23 cellular contexts compared by ENCODE assay signal in the genomic region with DNA sequence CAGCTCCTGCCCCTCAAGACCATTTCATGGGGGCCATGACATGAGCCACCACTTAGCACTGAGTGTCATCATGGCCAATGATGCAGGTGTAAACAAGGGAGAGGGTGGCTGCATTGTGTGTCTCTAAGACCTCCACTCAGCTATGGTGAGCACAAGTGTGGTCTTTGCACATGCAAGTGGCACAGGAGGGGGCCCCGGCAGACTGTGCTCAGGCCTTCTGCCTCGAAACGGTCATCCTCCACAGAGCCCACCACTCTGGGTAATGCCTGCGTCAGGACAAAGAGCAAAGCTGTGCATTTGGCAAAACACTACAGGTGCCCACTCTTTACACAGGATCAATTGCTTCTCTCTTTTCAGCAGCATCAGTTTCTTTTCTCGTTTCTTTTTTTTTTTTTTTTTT.
"Had no signal": no experiment of that assay in that cellular context is flagged by ENCODE, and none has a peak within 500 bp of the region (broad histone marks: within the 10 kb centered on the region; RNA-seq: fewer than 3 reads in every experiment).

No MANE protein-coding gene starts in this region.

- H3K36me3 ChIP-seq: neutrophil, pancreas, right lobe of liver, tibial artery, vagina had no signal

- DNase-seq: cortex of kidney; effector memory CD8-positive, alpha-beta T cell; erythroblast; esophagus squamous epithelium; foreskin melanocyte; glutamatergic neuron; heart right ventricle; hypothalamus; left ventricle myocardium superior; natural killer cell; pancreas; retina; small intestine; stimulated activated CD4-positive, alpha-beta T cell treated with anti-CD3 and anti-CD28 coated beads, Interleukin-15, amount 100 ng/mL, for 24 hours; stimulated activated CD4-positive, alpha-beta T cell treated with anti-CD3 and anti-CD28 coated beads, Interleukin-2, amount 100 ng/mL, for 48 hours; stimulated activated naive CD4-positive, alpha-beta T cell; stimulated activated naive CD8-positive, alpha-beta T cell treated with anti-CD3 and anti-CD28 coated beads, Interleukin-15, amount 100 ng/mL, for 72 hours; tibial artery had no signal

- H3K36me3 Mint-ChIP-seq: memory B cell, natural killer cell had no signal

- H3K27ac Mint-ChIP-seq: effector memory CD8-positive, alpha-beta T cell; memory B cell; natural killer cell; stimulated activated naive CD8-positive, alpha-beta T cell treated with anti-CD3 and anti-CD28 coated beads, Interleukin-15, amount 100 ng/mL, for 72 hours had no signal

- H3K27me3 Mint-ChIP-seq: effector memory CD8-positive, alpha-beta T cell; stimulated activated naive CD8-positive, alpha-beta T cell treated with anti-CD3 and anti-CD28 coated beads, Interleukin-15, amount 100 ng/mL, for 72 hours had no signal

- ATAC-seq: effector memory CD8-positive, alpha-beta T cell; heart right ventricle; left ventricle myocardium superior; natural killer cell; pancreas; right lobe of liver; stimulated activated naive CD8-positive, alpha-beta T cell treated with anti-CD3 and anti-CD28 coated beads, Interleukin-15, amount 100 ng/mL, for 72 hours had no signal

- H3K4me3 Mint-ChIP-seq: effector memory CD8-positive, alpha-beta T cell; memory B cell; natural killer cell; stimulated activated naive CD8-positive, alpha-beta T cell treated with anti-CD3 and anti-CD28 coated beads, Interleukin-15, amount 100 ng/mL, for 72 hours had no signal

- H3K4me1 Mint-ChIP-seq: memory B cell; natural killer cell; stimulated activated naive CD8-positive, alpha-beta T cell treated with anti-CD3 and anti-CD28 coated beads, Interleukin-15, amount 100 ng/mL, for 72 hours had no signal

- H3K9me3 ChIP-seq: esophagus squamous epithelium, heart right ventricle, neutrophil, pancreas, right lobe of liver, tibial artery, vagina had no signal

- H3K4me1 ChIP-seq: right lobe of liver had no signal

- H3K4me3 ChIP-seq: esophagus squamous epithelium, heart right ventricle, lung, pancreas, right lobe of liver, tibial artery, vagina had no signal

- H3K27ac ChIP-seq: heart right ventricle, neutrophil, pancreas, right lobe of liver, tibial artery, vagina had no signal

- H3K27me3 ChIP-seq: esophagus squamous epithelium, heart right ventricle, neutrophil, pancreas, right lobe of liver, tibial artery, vagina had no signal
